In genomic region chr3:143428351-143428750, GRCh38 we compare ENCODE assay signal across 19 cellular contexts.
A peak's percentile ranks its signal among the peaks of the same experiment; 100 is the strongest.
DNase-seq lines count a peak whose midpoint lies in the region; ATAC-seq and TF ChIP-seq lines count a peak whose summit lies in the region.
"Had no signal": no experiment of that assay in that cellular context is flagged by ENCODE, and none has a peak within 500 bp of the region (broad histone marks: within the 10 kb centered on the region; RNA-seq: fewer than 3 reads in every experiment).

No MANE protein-coding gene starts in this region.

- no peak for ATAC-seq in mucosa of descending colon

- H3K27me3 ChIP-seq in DOHH2 (ENCODE audit: control insufficient read depth, low read length): no peaks in the 10 kb centered on the region
- no peaks in the 10 kb centered on the region for H3K27me3 ChIP-seq in OCI-LY3 (ENCODE audit: low read depth, low read length)
- H3K27me3 ChIP-seq in esophagus squamous epithelium: no peaks in the 10 kb centered on the region
- H3K27me3 ChIP-seq: Peyer's patch had no signal

- no peak for TF ChIP-seq POLR2A in esophagus squamous epithelium (IDR thresholded peaks at IDR 0.05)

- peaks cover 26% of the 10 kb centered on the region for H3K4me1 ChIP-seq in DOHH2 (ENCODE audit: control insufficient read depth, low read length)
- peaks cover 32% of the 10 kb centered on the region for H3K4me1 ChIP-seq in OCI-LY3 (ENCODE audit: low read length)
- H3K4me1 ChIP-seq in esophagus squamous epithelium: no peaks in the 10 kb centered on the region
- H3K4me1 ChIP-seq in mucosa of descending colon (ENCODE audit: low read depth): peaks cover 7% of the 10 kb centered on the region

- H3K9me3 ChIP-seq in DOHH2 (ENCODE audit: control insufficient read depth, insufficient read depth, low read length) (no peaks in the 10 kb centered on the region), OCI-LY3 (ENCODE audit: insufficient read depth, low read length) (0 out of 2 replicates have a peak, but pooled peaks cover 3% of the 10 kb centered on the region), esophagus squamous epithelium (no peaks in the 10 kb centered on the region), mucosa of descending colon (no peaks in the 10 kb centered on the region)
- H3K9me3 ChIP-seq: Peyer's patch had no signal

- no peak overlapping the region for H2AFZ ChIP-seq in OCI-LY3 (ENCODE audit: low read depth, low read length)

- intact Hi-C loops in esophagus squamous epithelium (cut with DNase I) (no loop called here), mucosa of descending colon (cut with DNase I, micrococcal nuclease) (no loop called here)

- H3K79me2 ChIP-seq in DOHH2 (ENCODE audit: control insufficient read depth, low read length) (no peaks in the 10 kb centered on the region), OCI-LY3 (ENCODE audit: low read length) (no peaks in the 10 kb centered on the region)

- peak overlapping the region; percentile 45 for H3K4me2 ChIP-seq in DOHH2 (ENCODE audit: low read length)
- H3K4me2 ChIP-seq in OCI-LY3 (ENCODE audit: low read length): peak overlapping the region; percentile 23

- no peaks in the 10 kb centered on the region for H3F3A ChIP-seq in DOHH2 (ENCODE audit: control insufficient read depth, insufficient read depth)

- H3K4me3 ChIP-seq in DOHH2 (ENCODE audit: low read length) (peak overlapping the region; percentile 24; the same call in 1 of the 2 replicates), OCI-LY3 (ENCODE audit: low read length) (no peak overlapping the region), esophagus squamous epithelium (no peak overlapping the region), mucosa of descending colon (no peak overlapping the region)
- H3K4me3 ChIP-seq: Peyer's patch had no signal

- H3K36me3 ChIP-seq in DOHH2 (ENCODE audit: control insufficient read depth, low read length) (no peaks in the 10 kb centered on the region), OCI-LY3 (replicated peaks; ENCODE audit: low read depth, low read length) (no peaks in the 10 kb centered on the region), esophagus squamous epithelium (no peaks in the 10 kb centered on the region), mucosa of descending colon (ENCODE audit: low read depth) (no peaks in the 10 kb centered on the region)
- H3K36me3 ChIP-seq: Peyer's patch had no signal

- WGBS in esophagus squamous epithelium, 2 donors: 75% methylated on average over 2 of the region's 2 CpGs

- H3K27ac ChIP-seq in DOHH2 (ENCODE audit: low read depth, low read length): peak overlapping the region; percentile 36
- no peak overlapping the region for H3K27ac ChIP-seq in OCI-LY3 (ENCODE audit: low read length)
- H3K27ac ChIP-seq in esophagus squamous epithelium: no peak overlapping the region
- H3K27ac ChIP-seq: Peyer's patch had no signal

- H3K9me2 ChIP-seq in DOHH2 (replicated peaks; ENCODE audit: control insufficient read depth, low read length): no peaks in the 10 kb centered on the region

- DNase-seq in NCI-H1048 (lab: John Stamatoyannopoulos, UW): peak; percentile 65
- DNase-seq in cortex of kidney (lab: John Stamatoyannopoulos, UW): no peak
- no peak for DNase-seq in esophagus squamous epithelium (lab: John Stamatoyannopoulos, UW)
- DNase-seq in putamen (ENCODE audit: low spot score): no peak
- no peak for DNase-seq in mucosa of descending colon
- DNase-seq: CD4-positive, CD25-positive, alpha-beta regulatory T cell; DMS153; HCEC 1CT; KBM-7; NCI-H1092; NCI-H1436; NCI-H187; NCI-H2171 treated with DMSO at 0.1 percent for 48 hours; NCI-H524; NCI-H82; Peyer's patch; SHP77 treated with DMSO at 0.1 percent for 48 hours had no signal

- H3K9ac ChIP-seq in OCI-LY3 (ENCODE audit: low read length): no peak overlapping the region

- TF ChIP-seq CTCF in DOHH2 (IDR thresholded peaks at IDR 0.05; ENCODE audit: low read depth, low read length, poor library complexity, severe bottlenecking) (no peak), OCI-LY3 (IDR thresholded peaks at IDR 0.05; ENCODE audit: low read depth, low read length) (no peak), esophagus squamous epithelium (IDR thresholded peaks at IDR 0.05) (no peak), mucosa of descending colon (IDR thresholded peaks at IDR 0.05) (no peak)

- H4K20me1 ChIP-seq in DOHH2 (ENCODE audit: control insufficient read depth, insufficient read depth, low read depth, low read length) (no peaks in the 10 kb centered on the region), OCI-LY3 (ENCODE audit: insufficient read depth, low read length) (no peaks in the 10 kb centered on the region)
